ENCODE assay signal across 13 cellular contexts in genomic region chr10:33125522-33125921, GRCh38.
DNase-seq lines count a peak whose midpoint lies in the region; ATAC-seq and TF ChIP-seq lines count a peak whose summit lies in the region.
"Had no signal": no experiment of that assay in that cellular context is flagged by ENCODE, and none has a peak within 500 bp of the region (broad histone marks: within the 10 kb centered on the region; RNA-seq: fewer than 3 reads in every experiment).

No MANE protein-coding gene starts in this region.

- intact Hi-C loops in activated CD4-positive, alpha-beta T cell treated with anti-CD3 and anti-CD28 coated beads for 36 hours (cut with DNase I, micrococcal nuclease), result no loop called here
- intact Hi-C loops in Panc1 (cut with micrococcal nuclease; ENCODE audit: unreplicated experiment), result no loop called here
- intact Hi-C loops in psoas muscle (cut with DNase I), result no loop called here

- H3K27me3 ChIP-seq in Panc1 (ENCODE audit: control insufficient read depth, insufficient read depth, low read length), result no peaks in the 10 kb centered on the region
- H3K27me3 ChIP-seq in psoas muscle (ENCODE audit: insufficient read depth in 3 of 3, low read length in 2 of 3), result peaks cover 0 to 6% (median 0%) of the 10 kb centered on the region in 3 donors
- H3K27me3 ChIP-seq: SJCRH30 had no signal

- POLR2A ChIA-PET in activated CD4-positive, alpha-beta T cell treated with anti-CD3 and anti-CD28 coated beads for 36 hours (lab: Charles Lee), result no interaction called here
- POLR2A ChIA-PET in Panc1 (lab: Charles Lee), result no interaction called here

- peaks cover 2% of the 10 kb centered on the region for H3K9me3 Mint-ChIP-seq in activated CD4-positive, alpha-beta T cell treated with anti-CD3 and anti-CD28 coated beads for 36 hours (ENCODE audit: low read depth)
- peaks cover 2% of the 10 kb centered on the region for H3K9me3 Mint-ChIP-seq in glutamatergic neuron (ENCODE audit: unreplicated experiment)
- H3K9me3 Mint-ChIP-seq: naive B cell had no signal

- TF ChIP-seq CTCF in Panc1 (IDR thresholded peaks at IDR 0.05) (no peak), psoas muscle (IDR thresholded peaks at IDR 0.05) (no peak), glutamatergic neuron (IDR thresholded peaks at IDR 0.05; ENCODE audit: partially characterized antibody, unreplicated experiment) (no peak)

- DNase-seq in activated CD4-positive, alpha-beta T cell treated with anti-CD3 and anti-CD28 coated beads for 36 hours, result no peak
- DNase-seq in activated CD4-positive, alpha-beta T cell treated with anti-CD3 and anti-CD28 coated beads, Interleukin-2, amount 50 U/mL, for 48 hours, result no peak
- DNase-seq in Panc1 (ENCODE audit: low read depth, low spot score) (no peak), epithelial cell of prostate (ENCODE audit: low read depth, low spot score) (no peak), psoas muscle (no peak), glutamatergic neuron (no peak)
- DNase-seq: activated gamma-delta T cell, naive B cell, NCI-H187 treated with DMSO at 0.1 percent for 48 hours had no signal

- peak overlapping the region; percentile 91 for H3K27ac ChIP-seq in Panc1 (ENCODE audit: low read length)
- H3K27ac ChIP-seq in epithelial cell of prostate, result peak overlapping the region; percentile 98
- H3K27ac ChIP-seq in psoas muscle, result peak overlapping the region; percentile 21
- H3K27ac ChIP-seq: SJCRH30, VCaP had no signal

- no peaks in the 10 kb centered on the region for H3K36me3 ChIP-seq in Panc1 (ENCODE audit: control insufficient read depth, insufficient read depth, low read length)
- H3K36me3 ChIP-seq in psoas muscle (ENCODE audit: insufficient read depth in 1 of 2, low read depth in 1 of 2), result no peaks in the 10 kb centered on the region
- H3K36me3 ChIP-seq: SJCRH30 had no signal

- H3K4me1 ChIP-seq in Panc1 (ENCODE audit: control insufficient read depth, insufficient read depth, low read length) (peaks cover 23% of the 10 kb centered on the region), psoas muscle (peaks cover 10% of the 10 kb centered on the region)

- no TSS peak for BruUV-seq in Panc1 (replicated peaks; lab: Mats Ljungman, UMichigan)

- H3K27me3 Mint-ChIP-seq in activated CD4-positive, alpha-beta T cell treated with anti-CD3 and anti-CD28 coated beads for 36 hours, result peaks cover 6% of the 10 kb centered on the region
- no peaks in the 10 kb centered on the region for H3K27me3 Mint-ChIP-seq in glutamatergic neuron (ENCODE audit: unreplicated experiment)
- H3K27me3 Mint-ChIP-seq: naive B cell had no signal

- in situ Hi-C loops in Panc1 (cut with HindIII; ENCODE audit: low pct_unique_long_range_greater_than_20kb, low sequenced_read_pairs), result no loop called here

- H3K9me3 ChIP-seq in Panc1 (ENCODE audit: control insufficient read depth, insufficient read depth, low read depth, low read length) (no peaks in the 10 kb centered on the region), psoas muscle (no peaks in the 10 kb centered on the region)
- H3K9me3 ChIP-seq: SJCRH30 had no signal

- H3K4me3 Mint-ChIP-seq in activated CD4-positive, alpha-beta T cell treated with anti-CD3 and anti-CD28 coated beads for 36 hours, result no peak overlapping the region
- H3K4me3 Mint-ChIP-seq in glutamatergic neuron (ENCODE audit: unreplicated experiment), result no peak overlapping the region
- H3K4me3 Mint-ChIP-seq: naive B cell had no signal

- peaks cover 7% of the 10 kb centered on the region for H3K36me3 Mint-ChIP-seq in activated CD4-positive, alpha-beta T cell treated with anti-CD3 and anti-CD28 coated beads for 36 hours (ENCODE audit: low read depth)
- peaks cover 6% of the 10 kb centered on the region for H3K36me3 Mint-ChIP-seq in glutamatergic neuron (ENCODE audit: unreplicated experiment)
- H3K36me3 Mint-ChIP-seq: naive B cell had no signal

- CTCF ChIA-PET in activated CD4-positive, alpha-beta T cell treated with anti-CD3 and anti-CD28 coated beads for 36 hours (lab: Charles Lee), result interaction anchor here (1.3 to 1.6 kb wide), 4 partner anchors 9 to 117 kb away, joined by 4 to 10 read pairs (median 4); no protein-coding TSS in a partner anchor
- CTCF ChIA-PET in Panc1 (lab: Charles Lee), result no interaction called here

- H3K4me3 ChIP-seq in Panc1 (ENCODE audit: low read depth in 2 of 2, low read length in 2 of 2) (no peak overlapping the region), psoas muscle (no peak overlapping the region)
- H3K4me3 ChIP-seq: SJCRH30 had no signal

- ATAC-seq in activated CD4-positive, alpha-beta T cell treated with anti-CD3 and anti-CD28 coated beads for 36 hours, result no peak
- no peak for ATAC-seq in Panc1
- ATAC-seq in psoas muscle, result no peak
- no peak for ATAC-seq in HG02763 (IDR thresholded peaks at IDR 0.05; ENCODE audit: unreplicated experiment)
- no peak for ATAC-seq in HG03565 (IDR thresholded peaks at IDR 0.05; ENCODE audit: unreplicated experiment)

- WGBS in psoas muscle, 3 donors, result 59 to 79% (median 76%) methylated on average over 4 of the region's 4 CpGs

- peak overlapping the region; percentile 81 for H3K27ac Mint-ChIP-seq in activated CD4-positive, alpha-beta T cell treated with anti-CD3 and anti-CD28 coated beads for 36 hours
- H3K27ac Mint-ChIP-seq in glutamatergic neuron (ENCODE audit: unreplicated experiment), result no peak overlapping the region

- H3K4me1 Mint-ChIP-seq in activated CD4-positive, alpha-beta T cell treated with anti-CD3 and anti-CD28 coated beads for 36 hours, result peaks cover 74% of the 10 kb centered on the region
- peaks cover 10% of the 10 kb centered on the region for H3K4me1 Mint-ChIP-seq in glutamatergic neuron (ENCODE audit: low read depth, unreplicated experiment)

Comparison
In these comparisons a context has a peak if more than half of its experiments do, and no peak if none do; other contexts are left out.
1. H3K27ac ChIP-seq: peak in every context shown above with its lines; median percentile 98 in epithelial cell of prostate; 91 in Panc1; 21 in psoas muscle.